In the genomic region with DNA sequence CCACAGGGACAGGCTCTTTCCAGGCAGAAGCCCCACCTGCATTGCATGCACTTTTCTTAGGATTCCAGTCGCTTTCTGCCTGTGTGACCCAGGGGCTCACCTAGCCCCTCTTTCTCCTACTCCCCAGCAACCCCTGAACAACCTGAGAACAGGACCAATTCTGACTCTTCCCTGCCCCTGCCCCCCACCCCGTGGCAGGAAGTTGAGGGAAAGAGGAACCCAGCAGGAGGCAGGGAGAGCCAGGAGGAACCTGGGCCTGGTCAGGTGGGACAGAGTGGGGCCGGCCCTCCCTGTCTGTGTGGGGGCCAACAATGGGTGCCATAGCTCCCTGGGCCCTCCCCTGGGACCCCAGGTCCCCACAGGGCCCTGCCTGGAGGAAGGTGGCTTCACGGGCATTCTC, we compare ENCODE assay signal across 17 cellular contexts. TPM values are rescaled to one million over a fixed set of nuclear protein-coding genes. Genes with fewer than 3 reads are reported as not detected.
"Had no signal": no experiment of that assay in that cellular context is flagged by ENCODE, and none has a peak within 500 bp of the region (broad histone marks: within the 10 kb centered on the region; RNA-seq: fewer than 3 reads in every experiment).

No MANE protein-coding gene starts in this region.

- H3K9me3 Mint-ChIP-seq: naive thymus-derived CD4-positive, alpha-beta T cell had no signal

- H3K27ac Mint-ChIP-seq: endodermal cell; naive thymus-derived CD4-positive, alpha-beta T cell; nephron progenitor cell had no signal

- H3K4me3 ChIP-seq: skin epidermis had no signal

- H3K36me3 Mint-ChIP-seq: naive thymus-derived CD4-positive, alpha-beta T cell had no signal

- H3K4me3 Mint-ChIP-seq: endodermal cell; naive thymus-derived CD4-positive, alpha-beta T cell; nephron progenitor cell had no signal

- ATAC-seq: naive thymus-derived CD4-positive, alpha-beta T cell; sciatic nerve had no signal

- H3K36me3 ChIP-seq: neutrophil had no signal

- H3K9me3 ChIP-seq: neutrophil had no signal

- DNase-seq: effector CD4-positive, alpha-beta T cell; endodermal cell; erythroblast; foreskin melanocyte; head of caudate nucleus; hippocampal formation; kidney glomerular epithelial cell; naive thymus-derived CD4-positive, alpha-beta T cell; nephron progenitor cell; stimulated activated CD4-positive, alpha-beta T cell treated with anti-CD3 and anti-CD28 coated beads, Interleukin-2, amount 100 ng/mL, for 24 hours; stimulated activated CD4-positive, alpha-beta T cell treated with anti-CD3 and anti-CD28 coated beads, Interleukin-4, amount 100 ng/mL, for 4 hours; stimulated activated naive CD4-positive, alpha-beta T cell; trophoblast cell had no signal

- H3K27ac ChIP-seq: neutrophil, skin epidermis had no signal

- H3K4me1 Mint-ChIP-seq: naive thymus-derived CD4-positive, alpha-beta T cell had no signal

RNA-seq across cellular contexts. Expression of a gene that starts 6.1 kb away (rescaled TPM):
- total RNA-seq: liver had no signal
- polyA plus RNA-seq: liver had no signal
